ENCODE assay signal across 1 cellular context in genomic region chr3:53223541-53223966, GRCh38.
TF ChIP-seq lines count a peak whose summit lies in the region.

No MANE protein-coding gene starts in this region.

TF ChIP-seq in K562, 482 proteins besides CTCF, POLR2A, EP300 and RAD21:
- no peak for TF ChIP-seq ZNF263 (CRISPR knock-in tag; IDR thresholded peaks at IDR 0.05; ENCODE audit: borderline replicate concordance)
- peak; percentile 58; the same call in 1 of the 2 replicates for TF ChIP-seq POLR2G (IDR thresholded peaks at IDR 0.05; ENCODE audit: low read depth, low read length)
